Comparison of ENCODE assay signal across 10 cellular contexts in the genomic region with DNA sequence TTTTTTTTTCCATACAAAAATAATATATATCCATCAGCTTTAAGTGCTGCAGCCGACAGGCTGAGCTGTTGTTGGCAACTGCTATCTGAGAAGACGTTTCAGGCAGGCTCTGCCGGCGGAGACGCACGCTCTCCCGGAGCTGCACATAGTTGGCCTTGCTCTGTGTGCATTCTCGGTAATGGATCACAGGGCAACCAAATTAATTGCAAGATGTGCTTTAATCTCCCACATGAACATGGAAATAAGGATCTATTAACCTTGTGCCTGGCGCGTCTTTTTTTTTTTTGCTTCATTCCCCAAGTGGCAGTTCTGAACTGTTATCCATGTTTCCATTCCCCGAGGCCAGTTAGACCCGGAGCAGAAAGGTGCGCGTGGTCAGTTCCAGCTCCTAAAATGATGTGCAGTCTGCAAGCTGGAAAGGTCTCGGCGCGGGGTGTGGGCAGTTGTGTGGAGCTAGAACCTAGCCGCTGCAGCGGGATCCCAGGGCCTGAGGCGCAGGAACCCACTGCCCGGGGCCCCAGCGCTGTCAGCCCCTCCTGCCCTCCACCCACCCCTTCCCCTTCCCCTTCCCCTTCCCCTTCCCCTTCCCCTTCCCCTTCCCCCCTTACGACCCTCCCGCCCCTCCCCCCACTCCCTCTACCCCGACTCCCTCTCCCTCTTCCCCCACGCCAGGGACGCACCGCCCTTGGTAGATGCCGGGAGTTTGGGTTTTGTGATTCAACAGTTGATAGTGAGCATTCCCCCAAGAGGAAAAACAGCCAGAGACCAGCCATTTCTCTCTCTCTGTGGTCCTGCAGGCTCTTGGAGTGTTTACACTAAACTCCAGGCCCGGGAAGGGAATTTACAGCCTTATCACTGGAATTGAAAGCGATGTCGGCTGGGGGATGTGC.
DNase-seq lines count a peak whose midpoint lies in the region; ATAC-seq, FAIRE-seq and TF ChIP-seq lines count a peak whose summit lies in the region.
"Had no signal": no experiment of that assay in that cellular context is flagged by ENCODE, and none has a peak within 500 bp of the region (broad histone marks: within the 10 kb centered on the region; RNA-seq: fewer than 3 reads in every experiment).

No MANE protein-coding gene starts in this region.

- H3K9ac ChIP-seq in endothelial cell of umbilical vein (replicated peaks; ENCODE audit: extremely low read depth, insufficient read depth, low read length) (no peak overlapping the region), mesenchymal stem cell (ENCODE audit: low read length) (peak overlapping the region; percentile 60)

- H3K27ac ChIP-seq in endothelial cell of umbilical vein (ENCODE audit: insufficient read depth, low read depth, low read length) (no peak overlapping the region), mesenchymal stem cell (ENCODE audit: low read length, poor library complexity, severe bottlenecking) (no peak overlapping the region), urinary bladder (ENCODE audit: low read depth) (peak overlapping the region; percentile 49)
- H3K27ac ChIP-seq in CD4-positive, alpha-beta memory T cell (ENCODE audit: low read depth, low read length), result no peak overlapping the region

- no peaks in the 10 kb centered on the region for H3K36me3 Mint-ChIP-seq in activated T-cell treated with anti-CD3 and anti-CD28 coated beads, Interleukin-2, amount 50 U/mL, for 72 hours (ENCODE audit: insufficient read depth in 2 of 2)
- H3K36me3 Mint-ChIP-seq in CD4-positive, alpha-beta memory T cell, result no peaks in the 10 kb centered on the region
- H3K36me3 Mint-ChIP-seq: naive thymus-derived CD8-positive, alpha-beta T cell had no signal

- H3K36me3 ChIP-seq in endothelial cell of umbilical vein (ENCODE audit: control insufficient read depth in 2 of 2, extremely low read depth in 1 of 2, insufficient read depth in 2 of 2, low read length in 2 of 2), result no peaks in the 10 kb centered on the region
- no peaks in the 10 kb centered on the region for H3K36me3 ChIP-seq in mesenchymal stem cell (ENCODE audit: control insufficient read depth in 1 of 2, insufficient read depth in 2 of 2, low read depth in 1 of 2, low read length in 2 of 2)
- no peaks in the 10 kb centered on the region for H3K36me3 ChIP-seq in urinary bladder (ENCODE audit: insufficient read depth)
- H3K36me3 ChIP-seq in CD4-positive, alpha-beta memory T cell (ENCODE audit: insufficient read depth, low read length), result no peaks in the 10 kb centered on the region

- H3K9me1 ChIP-seq in endothelial cell of umbilical vein (replicated peaks; ENCODE audit: control insufficient read depth, extremely low read depth, insufficient read depth, low read length), result no peaks in the 10 kb centered on the region

- intact Hi-C loops in endothelial cell of umbilical vein (cut with micrococcal nuclease), result no loop called here
- intact Hi-C loops in CD4-positive, alpha-beta memory T cell (cut with micrococcal nuclease), result no loop called here

- H2BK15ac ChIP-seq in mesenchymal stem cell (ENCODE audit: low read depth, poor library complexity, severe bottlenecking), result no peak overlapping the region

- WGBS in mesenchymal stem cell, result 1% methylated on average over 20 of the region's 32 CpGs
- 3% methylated on average over 28 of the region's 32 CpGs for WGBS in urinary bladder

- no peaks in the 10 kb centered on the region for H3K4me1 ChIP-seq in endothelial cell of umbilical vein (ENCODE audit: control insufficient read depth, extremely low read depth, insufficient read depth, low read length)
- H3K4me1 ChIP-seq in mesenchymal stem cell (ENCODE audit: control insufficient read depth, insufficient read depth, low read depth, low read length), result peaks cover 2% of the 10 kb centered on the region
- H3K4me1 ChIP-seq in urinary bladder (ENCODE audit: insufficient read depth), result peaks cover 2% of the 10 kb centered on the region
- no peaks in the 10 kb centered on the region for H3K4me1 ChIP-seq in CD4-positive, alpha-beta memory T cell (ENCODE audit: insufficient read depth, low read length)

- H3K4me3 ChIP-seq in endothelial cell of umbilical vein (replicated peaks in 1 of 3; ENCODE audit: insufficient read depth in 1 of 3, low read depth in 1 of 3, low read length in 3 of 3) (no peak overlapping the region), mesenchymal stem cell (ENCODE audit: insufficient read depth in 1 of 2, low read depth in 1 of 2, low read length in 2 of 2) (peak overlapping the region; percentile 7 to 66), urinary bladder (ENCODE audit: low read depth, low read length) (peak overlapping the region; percentile 22)
- H3K4me3 ChIP-seq in CD4-positive, alpha-beta memory T cell (ENCODE audit: low read length in 2 of 2), result no peak overlapping the region

- TF ChIP-seq POLR2A in endothelial cell of umbilical vein (IDR thresholded peaks at IDR 0.05; ENCODE audit: low read depth, low read length), result no peak

- no peaks in the 10 kb centered on the region for H3K79me1 ChIP-seq in mesenchymal stem cell (replicated peaks; ENCODE audit: low read length, poor library complexity, severe bottlenecking)

- H4K8ac ChIP-seq in mesenchymal stem cell (ENCODE audit: low read length), result peak overlapping the region; percentile 57

- no peaks in the 10 kb centered on the region for H3K9me3 Mint-ChIP-seq in activated T-cell treated with anti-CD3 and anti-CD28 coated beads, Interleukin-2, amount 50 U/mL, for 72 hours
- H3K9me3 Mint-ChIP-seq in CD4-positive, alpha-beta memory T cell, result no peaks in the 10 kb centered on the region
- H3K9me3 Mint-ChIP-seq: naive thymus-derived CD8-positive, alpha-beta T cell had no signal

- dilution Hi-C loops in endothelial cell of umbilical vein (cut with MboI; ENCODE audit: extremely low pct_ligation_motif_present, low sequenced_read_pairs), result no loop called here

- no peaks in the 10 kb centered on the region for H3K4me1 Mint-ChIP-seq in activated T-cell treated with anti-CD3 and anti-CD28 coated beads, Interleukin-2, amount 50 U/mL, for 72 hours (ENCODE audit: low read depth)
- peaks cover 0 to 8% (median 1%) of the 10 kb centered on the region in 4 donors for H3K4me1 Mint-ChIP-seq in CD4-positive, alpha-beta memory T cell

- POLR2A ChIA-PET in endothelial cell of umbilical vein (lab: Charles Lee), result interaction anchor here (0.8 kb wide), 1 partner anchor 227 kb away, joined by 4 read pairs; the partner anchor contains the start of gene CSNK1G3
- POLR2A ChIA-PET in CD4-positive, alpha-beta memory T cell (lab: Charles Lee; ENCODE audit: partially characterized antibody), result no interaction called here

- H3K18ac ChIP-seq in mesenchymal stem cell (ENCODE audit: low read depth in 1 of 2, low read length in 2 of 2), result no peak overlapping the region

- H3K27ac Mint-ChIP-seq in activated T-cell treated with anti-CD3 and anti-CD28 coated beads, Interleukin-2, amount 50 U/mL, for 72 hours, result no peak overlapping the region
- no peak overlapping the region for H3K27ac Mint-ChIP-seq in CD4-positive, alpha-beta memory T cell
- H3K27ac Mint-ChIP-seq: naive thymus-derived CD8-positive, alpha-beta T cell had no signal

- DNase-seq in NCI-H82 (lab: John Stamatoyannopoulos, UW) (peak; percentile 24), NCI-H82 treated with DMSO at 0.1 percent for 48 hours (lab: John Stamatoyannopoulos, UW; ENCODE audit: unreplicated experiment) (no peak), endothelial cell of umbilical vein (ENCODE audit: low read depth, low spot score) (peak; percentile 4), mesenchymal stem cell (peak; percentile 79)
- DNase-seq in activated T-cell treated with anti-CD3 and anti-CD28 coated beads, Interleukin-2, amount 50 U/mL, for 72 hours, result no peak
- DNase-seq in CD4-positive, alpha-beta memory T cell, result no peak
- DNase-seq: KG1; naive thymus-derived CD8-positive, alpha-beta T cell had no signal

- no peak overlapping the region for H2BK5ac ChIP-seq in mesenchymal stem cell (ENCODE audit: low read depth, low read length, poor library complexity, severe bottlenecking)

- H2AFZ ChIP-seq in endothelial cell of umbilical vein (ENCODE audit: low read depth, low read length), result no peak overlapping the region
- peak overlapping the region; percentile 77 for H2AFZ ChIP-seq in mesenchymal stem cell (ENCODE audit: low read depth, low read length)

- no TSS peak for BruUV-seq in endothelial cell of umbilical vein (replicated peaks; lab: Mats Ljungman, UMichigan)

- no peak overlapping the region for H3K4me3 Mint-ChIP-seq in activated T-cell treated with anti-CD3 and anti-CD28 coated beads, Interleukin-2, amount 50 U/mL, for 72 hours
- H3K4me3 Mint-ChIP-seq in CD4-positive, alpha-beta memory T cell, result no peak overlapping the region
- H3K4me3 Mint-ChIP-seq: naive thymus-derived CD8-positive, alpha-beta T cell had no signal

- H2BK120ac ChIP-seq in mesenchymal stem cell (ENCODE audit: low read depth, low read length), result no peak overlapping the region

- no peak overlapping the region for H2BK12ac ChIP-seq in mesenchymal stem cell (ENCODE audit: low read length in 2 of 2)

- no peak overlapping the region for H3K4me2 ChIP-seq in endothelial cell of umbilical vein (ENCODE audit: insufficient read depth, low read length)
- H3K4me2 ChIP-seq in mesenchymal stem cell (ENCODE audit: low read length, poor library complexity, severe bottlenecking), result peak overlapping the region; percentile 72

- no peak for TF ChIP-seq CTCF in endothelial cell of umbilical vein (IDR thresholded peaks at IDR 0.05; ENCODE audit: extremely low read depth in 1 of 2, insufficient read depth in 1 of 2, low read depth in 1 of 2, low read length in 2 of 2)

- no peaks in the 10 kb centered on the region for H3K79me2 ChIP-seq in endothelial cell of umbilical vein (ENCODE audit: control insufficient read depth, insufficient read depth, low read length)

- H3K23ac ChIP-seq in mesenchymal stem cell (ENCODE audit: low read length in 2 of 2), result no peak overlapping the region

- H3K4ac ChIP-seq in mesenchymal stem cell (ENCODE audit: low read depth in 1 of 2, low read length in 2 of 2), result peak overlapping the region in 1 of 2 experiments; percentile 82

- peak overlapping the region; percentile 73 for H4K91ac ChIP-seq in mesenchymal stem cell (ENCODE audit: low read length)

- peaks cover 50% of the 10 kb centered on the region for H3K27me3 Mint-ChIP-seq in activated T-cell treated with anti-CD3 and anti-CD28 coated beads, Interleukin-2, amount 50 U/mL, for 72 hours (ENCODE audit: low read depth)
- H3K27me3 Mint-ChIP-seq in CD4-positive, alpha-beta memory T cell, result peaks cover 21 to 24% of the 10 kb centered on the region in 2 donors

- CTCF ChIA-PET in endothelial cell of umbilical vein (lab: Charles Lee), result no interaction called here
- CTCF ChIA-PET in CD4-positive, alpha-beta memory T cell (lab: Charles Lee; ENCODE audit: partially characterized antibody), result interaction anchor here (0.6 kb wide), 1 partner anchor 301 kb away, joined by 4 read pairs; no protein-coding TSS in a partner anchor

- H3K9me3 ChIP-seq in endothelial cell of umbilical vein (replicated peaks; ENCODE audit: control insufficient read depth, insufficient read depth, low read length) (no peaks in the 10 kb centered on the region), mesenchymal stem cell (ENCODE audit: control insufficient read depth, low read length) (no peaks in the 10 kb centered on the region)
- H3K9me3 ChIP-seq in CD4-positive, alpha-beta memory T cell (ENCODE audit: control insufficient read depth in 1 of 2, low read length in 2 of 2), result no peaks in the 10 kb centered on the region

- no peak for ATAC-seq in activated T-cell treated with anti-CD3 and anti-CD28 coated beads, Interleukin-2, amount 50 U/mL, for 72 hours (replicated peaks in 1 of 2)
- no peak for ATAC-seq in GM19324 (IDR thresholded peaks at IDR 0.05; ENCODE audit: low FRiP score, unreplicated experiment)
- ATAC-seq: naive thymus-derived CD8-positive, alpha-beta T cell had no signal

- H4K20me1 ChIP-seq in endothelial cell of umbilical vein (replicated peaks; ENCODE audit: control insufficient read depth, extremely low read depth, insufficient read depth, low read length), result no peaks in the 10 kb centered on the region

- H2AK5ac ChIP-seq in mesenchymal stem cell (ENCODE audit: low read length, severe bottlenecking), result no peak overlapping the region

- H3K27me3 ChIP-seq in endothelial cell of umbilical vein (ENCODE audit: control insufficient read depth in 2 of 2, insufficient read depth in 2 of 2, low read length in 2 of 2), result peaks cover 19 to 41% of the 10 kb centered on the region in 2 experiments
- peaks cover 5 to 16% of the 10 kb centered on the region in 2 experiments for H3K27me3 ChIP-seq in mesenchymal stem cell (ENCODE audit: control insufficient read depth in 1 of 2, insufficient read depth in 1 of 2, low read length in 2 of 2)
- H3K27me3 ChIP-seq in CD4-positive, alpha-beta memory T cell (ENCODE audit: insufficient read depth, low read length), result peaks cover 4% of the 10 kb centered on the region

- FAIRE-seq in endothelial cell of umbilical vein (lab: Jason Lieb, UNC), result no peak

- no peak overlapping the region for H3K14ac ChIP-seq in mesenchymal stem cell (ENCODE audit: low read length in 2 of 2)

Comparison
In these comparisons a context has a peak if more than half of its experiments do, and no peak if none do; other contexts are left out.
1. DNase-seq: peak in NCI-H82 (single experiment), endothelial cell of umbilical vein (single experiment) and mesenchymal stem cell (single experiment); none in NCI-H82 treated with DMSO at 0.1 percent for 48 hours (single experiment), activated T-cell treated with anti-CD3 and anti-CD28 coated beads, Interleukin-2, amount 50 U/mL, for 72 hours (0 of 2) and CD4-positive, alpha-beta memory T cell (0 of 5).
2. H3K4me3 ChIP-seq: peak in mesenchymal stem cell (2 of 2) and urinary bladder (single experiment); none in endothelial cell of umbilical vein (0 of 3) and CD4-positive, alpha-beta memory T cell (0 of 2).